In genomic region chr14:96663076-96663475, GRCh38 we compare ENCODE assay signal across 2 cellular contexts.
TF ChIP-seq lines count a peak whose summit lies in the region.

No MANE protein-coding gene starts in this region.

TF ChIP-seq in GM23338, 12 proteins besides CTCF, POLR2A, EP300 and RAD21 (continued from another document):
- no peak for TF ChIP-seq POLR2AphosphoS5 (IDR thresholded peaks at IDR 0.05; ENCODE audit: low read depth)
- TF ChIP-seq CREB1 (CRISPR knock-in tag; IDR thresholded peaks at IDR 0.05; ENCODE audit: low read depth), result no peak
- TF ChIP-seq NANOG (IDR thresholded peaks at IDR 0.05; ENCODE audit: borderline replicate concordance), result no peak
- TF ChIP-seq STAT1 (IDR thresholded peaks at IDR 0.05; ENCODE audit: unreplicated experiment), result no peak
- TF ChIP-seq JUNB (IDR thresholded peaks at IDR 0.05; ENCODE audit: unreplicated experiment), result no peak
- TF ChIP-seq ZNF114 (CRISPR knock-in tag; IDR thresholded peaks at IDR 0.05), result no peak
- TF ChIP-seq, protein P1, sequence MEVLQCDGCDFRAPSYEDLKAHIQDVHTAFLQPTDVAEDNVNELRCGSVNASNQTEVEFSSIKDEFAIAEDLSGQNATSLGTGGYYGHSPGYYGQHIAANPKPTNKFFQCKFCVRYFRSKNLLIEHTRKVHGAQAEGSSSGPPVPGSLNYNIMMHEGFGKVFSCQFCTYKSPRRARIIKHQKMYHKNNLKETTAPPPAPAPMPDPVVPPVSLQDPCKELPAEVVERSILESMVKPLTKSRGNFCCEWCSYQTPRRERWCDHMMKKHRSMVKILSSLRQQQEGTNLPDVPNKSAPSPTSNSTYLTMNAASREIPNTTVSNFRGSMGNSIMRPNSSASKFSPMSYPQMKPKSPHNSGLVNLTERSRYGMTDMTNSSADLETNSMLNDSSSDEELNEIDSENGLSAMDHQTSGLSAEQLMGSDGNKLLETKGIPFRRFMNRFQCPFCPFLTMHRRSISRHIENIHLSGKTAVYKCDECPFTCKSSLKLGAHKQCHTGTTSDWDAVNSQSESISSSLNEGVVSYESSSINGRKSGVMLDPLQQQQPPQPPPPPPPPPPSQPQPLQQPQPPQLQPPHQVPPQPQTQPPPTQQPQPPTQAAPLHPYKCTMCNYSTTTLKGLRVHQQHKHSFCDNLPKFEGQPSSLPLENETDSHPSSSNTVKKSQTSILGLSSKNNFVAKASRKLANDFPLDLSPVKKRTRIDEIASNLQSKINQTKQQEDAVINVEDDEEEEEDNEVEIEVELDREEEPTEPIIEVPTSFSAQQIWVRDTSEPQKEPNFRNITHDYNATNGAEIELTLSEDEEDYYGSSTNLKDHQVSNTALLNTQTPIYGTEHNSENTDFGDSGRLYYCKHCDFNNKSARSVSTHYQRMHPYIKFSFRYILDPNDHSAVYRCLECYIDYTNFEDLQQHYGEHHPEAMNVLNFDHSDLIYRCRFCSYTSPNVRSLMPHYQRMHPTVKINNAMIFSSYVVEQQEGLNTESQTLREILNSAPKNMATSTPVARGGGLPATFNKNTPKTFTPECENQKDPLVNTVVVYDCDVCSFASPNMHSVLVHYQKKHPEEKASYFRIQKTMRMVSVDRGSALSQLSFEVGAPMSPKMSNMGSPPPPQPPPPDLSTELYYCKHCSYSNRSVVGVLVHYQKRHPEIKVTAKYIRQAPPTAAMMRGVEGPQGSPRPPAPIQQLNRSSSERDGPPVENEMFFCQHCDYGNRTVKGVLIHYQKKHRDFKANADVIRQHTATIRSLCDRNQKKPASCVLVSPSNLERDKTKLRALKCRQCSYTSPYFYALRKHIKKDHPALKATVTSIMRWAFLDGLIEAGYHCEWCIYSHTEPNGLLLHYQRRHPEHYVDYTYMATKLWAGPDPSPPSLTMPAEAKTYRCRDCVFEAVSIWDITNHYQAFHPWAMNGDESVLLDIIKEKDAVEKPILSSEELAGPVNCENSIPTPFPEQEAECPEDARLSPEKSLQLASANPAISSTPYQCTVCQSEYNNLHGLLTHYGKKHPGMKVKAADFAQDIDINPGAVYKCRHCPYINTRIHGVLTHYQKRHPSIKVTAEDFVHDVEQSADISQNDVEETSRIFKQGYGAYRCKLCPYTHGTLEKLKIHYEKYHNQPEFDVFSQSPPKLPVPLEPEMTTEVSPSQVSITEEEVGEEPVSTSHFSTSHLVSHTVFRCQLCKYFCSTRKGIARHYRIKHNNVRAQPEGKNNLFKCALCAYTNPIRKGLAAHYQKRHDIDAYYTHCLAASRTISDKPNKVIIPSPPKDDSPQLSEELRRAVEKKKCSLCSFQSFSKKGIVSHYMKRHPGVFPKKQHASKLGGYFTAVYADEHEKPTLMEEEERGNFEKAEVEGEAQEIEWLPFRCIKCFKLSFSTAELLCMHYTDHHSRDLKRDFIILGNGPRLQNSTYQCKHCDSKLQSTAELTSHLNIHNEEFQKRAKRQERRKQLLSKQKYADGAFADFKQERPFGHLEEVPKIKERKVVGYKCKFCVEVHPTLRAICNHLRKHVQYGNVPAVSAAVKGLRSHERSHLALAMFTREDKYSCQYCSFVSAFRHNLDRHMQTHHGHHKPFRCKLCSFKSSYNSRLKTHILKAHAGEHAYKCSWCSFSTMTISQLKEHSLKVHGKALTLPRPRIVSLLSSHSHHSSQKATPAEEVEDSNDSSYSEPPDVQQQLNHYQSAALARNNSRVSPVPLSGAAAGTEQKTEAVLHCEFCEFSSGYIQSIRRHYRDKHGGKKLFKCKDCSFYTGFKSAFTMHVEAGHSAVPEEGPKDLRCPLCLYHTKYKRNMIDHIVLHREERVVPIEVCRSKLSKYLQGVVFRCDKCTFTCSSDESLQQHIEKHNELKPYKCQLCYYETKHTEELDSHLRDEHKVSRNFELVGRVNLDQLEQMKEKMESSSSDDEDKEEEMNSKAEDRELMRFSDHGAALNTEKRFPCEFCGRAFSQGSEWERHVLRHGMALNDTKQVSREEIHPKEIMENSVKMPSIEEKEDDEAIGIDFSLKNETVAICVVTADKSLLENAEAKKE (CRISPR knock-in tag; IDR thresholded peaks at IDR 0.05), result no peak
- no peak for TF ChIP-seq ZNF331 (CRISPR knock-in tag; IDR thresholded peaks at IDR 0.05; ENCODE audit: low read depth)
- TF ChIP-seq, protein P2, sequence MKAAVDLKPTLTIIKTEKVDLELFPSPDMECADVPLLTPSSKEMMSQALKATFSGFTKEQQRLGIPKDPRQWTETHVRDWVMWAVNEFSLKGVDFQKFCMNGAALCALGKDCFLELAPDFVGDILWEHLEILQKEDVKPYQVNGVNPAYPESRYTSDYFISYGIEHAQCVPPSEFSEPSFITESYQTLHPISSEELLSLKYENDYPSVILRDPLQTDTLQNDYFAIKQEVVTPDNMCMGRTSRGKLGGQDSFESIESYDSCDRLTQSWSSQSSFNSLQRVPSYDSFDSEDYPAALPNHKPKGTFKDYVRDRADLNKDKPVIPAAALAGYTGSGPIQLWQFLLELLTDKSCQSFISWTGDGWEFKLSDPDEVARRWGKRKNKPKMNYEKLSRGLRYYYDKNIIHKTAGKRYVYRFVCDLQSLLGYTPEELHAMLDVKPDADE (IDR thresholded peaks at IDR 0.05), result no peak
- TF ChIP-seq EZH2 (IDR thresholded peaks at IDR 0.05; ENCODE audit: low read depth, unreplicated experiment), result no peak
- TF ChIP-seq EZH2phosphoT487 (IDR thresholded peaks at IDR 0.05; ENCODE audit: unreplicated experiment), result no peak

TF ChIP-seq in neural cell, 6 proteins besides CTCF, POLR2A, EP300 and RAD21 (continued from another document):
- TF ChIP-seq REST (IDR thresholded peaks at IDR 0.05; ENCODE audit: borderline replicate concordance) (no peak), TAF1 (IDR thresholded peaks at IDR 0.05; ENCODE audit: low read depth) (no peak), EZH2 (IDR thresholded peaks at IDR 0.05; ENCODE audit: borderline replicate concordance, insufficient read depth, low read length, poor library complexity, severe bottlenecking) (no peak), MXI1 (conservative IDR thresholded peaks at IDR 0.05; ENCODE audit: poor library complexity, severe bottlenecking) (no peak)
